In genomic region chr1:246394121-246394520, GRCh38 we compare ENCODE assay signal across 25 cellular contexts.
"Had no signal": no experiment of that assay in that cellular context is flagged by ENCODE, and none has a peak within 500 bp of the region (broad histone marks: within the 10 kb centered on the region; RNA-seq: fewer than 3 reads in every experiment).

No MANE protein-coding gene starts in this region.

- H3K4me3 ChIP-seq: dorsolateral prefrontal cortex, gastroesophageal sphincter, heart left ventricle, hepatocyte, lower lobe of right lung, prostate gland, right atrium auricular region, sigmoid colon, testis, tibial artery had no signal

- H3K9me3 ChIP-seq: prostate gland, testis had no signal

- H2AFZ ChIP-seq: hepatocyte had no signal

- H3K27ac ChIP-seq: epithelial cell of prostate, gastroesophageal sphincter, heart left ventricle, hepatocyte, lower lobe of right lung, prostate gland, right atrium auricular region, sigmoid colon, testis, tibial artery had no signal

- H3K4me2 ChIP-seq: hepatocyte had no signal

- DNase-seq: cortex of kidney; dorsolateral prefrontal cortex; effector CD4-positive, alpha-beta T cell; foreskin fibroblast; heart left ventricle; left ventricle myocardium superior; lower lobe of right lung; midbrain; naive thymus-derived CD4-positive, alpha-beta T cell; nephron progenitor cell; nucleus accumbens; sigmoid colon; stimulated activated CD4-positive, alpha-beta T cell treated with anti-CD3 and anti-CD28 coated beads, Interleukin-2, amount 100 ng/mL, for 24 hours; stimulated activated CD4-positive, alpha-beta T cell treated with anti-CD3 and anti-CD28 coated beads, Interleukin-4, amount 100 ng/mL, for 24 hours; stimulated activated naive CD8-positive, alpha-beta T cell treated with anti-CD3 and anti-CD28 coated beads, Interleukin-15, Interleukin-2, amounts not matched to agents 100 U/mL and 50 U/mL, for 24 hours; substantia nigra; testis; tibial artery had no signal

- ATAC-seq: esophagus mucosa; gastroesophageal sphincter; heart left ventricle; left ventricle myocardium superior; lower lobe of right lung; naive thymus-derived CD4-positive, alpha-beta T cell; stimulated activated memory B cell treated with anti-CD40 and anti-IgM and Interleukin-4, amounts not matched to agents 10 μg/mL and 1 μg/mL and 100 μg/mL, for 72 hours; stimulated activated naive CD8-positive, alpha-beta T cell treated with anti-CD3 and anti-CD28 coated beads, Interleukin-15, Interleukin-2, amounts not matched to agents 100 U/mL and 50 U/mL, for 24 hours had no signal

- H3K27me3 ChIP-seq: dorsolateral prefrontal cortex, gastroesophageal sphincter, heart left ventricle, hepatocyte, right atrium auricular region, sigmoid colon, testis, tibial artery had no signal

- H3K36me3 ChIP-seq: gastroesophageal sphincter, heart left ventricle, lower lobe of right lung, prostate gland, right atrium auricular region, sigmoid colon, tibial artery had no signal

- H3K4me1 ChIP-seq: heart left ventricle, lower lobe of right lung, prostate gland, right atrium auricular region, sigmoid colon, testis, tibial artery had no signal
